Comparison of ENCODE assay signal across 8 cellular contexts in the genomic region with DNA sequence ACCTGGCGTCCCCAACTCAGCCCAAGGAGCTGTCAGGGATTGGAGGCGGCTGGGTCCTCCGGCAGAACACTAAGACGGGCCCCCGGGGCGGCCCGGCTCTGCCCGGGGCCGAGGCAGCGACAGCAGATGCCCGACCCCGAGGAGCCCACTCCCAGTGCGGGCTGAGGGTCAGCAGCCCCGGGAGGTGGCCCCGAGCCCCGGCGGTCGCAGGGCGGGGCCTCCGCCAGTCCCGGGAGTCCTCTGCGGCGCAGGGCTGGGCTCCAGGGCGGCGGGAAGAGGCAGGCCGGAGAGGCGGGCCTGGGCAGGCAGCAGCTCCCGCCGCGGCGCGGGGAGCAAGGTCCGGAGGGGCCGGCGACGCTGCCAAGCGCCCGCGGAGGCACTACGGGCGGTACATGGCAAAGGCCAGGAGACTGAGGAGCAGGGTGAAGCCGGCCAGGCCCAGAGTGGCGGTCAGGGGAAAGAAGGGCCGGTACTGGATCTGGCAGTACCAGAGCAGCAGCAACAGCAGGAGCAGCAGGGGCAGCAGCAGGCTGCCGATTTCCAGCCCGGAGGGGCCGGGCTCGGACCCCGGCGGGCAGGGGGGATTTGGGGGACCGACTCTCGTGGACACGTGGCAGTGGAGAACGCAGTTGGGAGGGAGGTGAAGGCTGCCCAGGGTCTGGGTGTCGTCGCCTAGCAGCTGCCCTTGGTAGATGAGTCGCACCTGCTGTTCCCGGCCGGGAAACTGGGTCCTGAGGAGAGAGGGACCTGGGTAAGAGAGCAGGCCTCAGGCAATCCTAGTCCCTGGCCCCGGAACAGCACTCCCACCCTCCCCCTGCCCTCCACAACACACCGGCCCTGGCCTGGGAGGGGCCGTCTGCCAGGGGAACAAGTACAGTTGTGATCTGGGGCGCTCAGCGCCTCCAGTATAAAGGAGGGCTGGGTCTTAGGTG. TPM values are rescaled to one million over a fixed set of nuclear protein-coding genes. Genes with fewer than 3 reads are reported as not detected.
DNase-seq lines count a peak whose midpoint lies in the region; ATAC-seq, FAIRE-seq and TF ChIP-seq lines count a peak whose summit lies in the region.

No MANE protein-coding gene starts in this region.

- intact Hi-C loops in HCT116 (cut with micrococcal nuclease), result no loop called here
- intact Hi-C loops in activated T-helper 2 cell treated with anti-CD3 and anti-CD28 coated beads, Interferon-gamma antibody, Interleukin-2, Interleukin-4, amounts not matched to agents 10 μg/mL and 5 μg/mL and 100 μg/mL, durations not matched to agents 14 hours and 24 hours and 36 hours (cut with micrococcal nuclease), result loop anchor here (10.0 kb wide), 1 partner anchor 143 kb away; the partner anchor contains the start of gene ABCF2

- H3K9me2 ChIP-seq in HCT116 (ENCODE audit: insufficient read depth) (no peaks in the 10 kb centered on the region), hepatocyte (replicated peaks; ENCODE audit: insufficient read depth) (no peaks in the 10 kb centered on the region)

- ATAC-seq in HCT116 (peak; percentile 5), HG03025 (IDR thresholded peaks at IDR 0.05; ENCODE audit: low FRiP score, unreplicated experiment) (no peak), HG02623 (IDR thresholded peaks at IDR 0.05; ENCODE audit: unreplicated experiment) (no peak)

- DNase-seq in AG08396 (ENCODE audit: low spot score) (peak; percentile 55), HCT116 (ENCODE audit: low read depth, low spot score) (no peak), hepatocyte (ENCODE audit: low spot score) (peak; percentile 60), smooth muscle cell (lab: John Stamatoyannopoulos, UW; ENCODE audit: unreplicated experiment) (no peak), urothelium cell line (ENCODE audit: low spot score) (no peak)
- no peak for DNase-seq in activated T-helper 2 cell treated with anti-CD3 and anti-CD28 coated beads, Interferon-gamma antibody, Interleukin-2, Interleukin-4, amounts not matched to agents 10 μg/mL and 5 μg/mL and 100 μg/mL, durations not matched to agents 14 hours and 24 hours and 36 hours (ENCODE audit: low spot score)

- TF ChIP-seq RAD21 in HCT116 (IDR thresholded peaks at IDR 0.05; ENCODE audit: low read depth), result no peak

- peaks cover 22% of the 10 kb centered on the region for H3K36me3 Mint-ChIP-seq in activated T-helper 2 cell treated with anti-CD3 and anti-CD28 coated beads, Interferon-gamma antibody, Interleukin-2, Interleukin-4, amounts not matched to agents 10 μg/mL and 5 μg/mL and 100 μg/mL, durations not matched to agents 14 hours and 24 hours and 36 hours (ENCODE audit: low read depth)

- no peaks in the 10 kb centered on the region for H3K9me3 Mint-ChIP-seq in activated T-helper 2 cell treated with anti-CD3 and anti-CD28 coated beads, Interferon-gamma antibody, Interleukin-2, Interleukin-4, amounts not matched to agents 10 μg/mL and 5 μg/mL and 100 μg/mL, durations not matched to agents 14 hours and 24 hours and 36 hours

- H3K27me3 ChIP-seq in HCT116 (ENCODE audit: insufficient read depth, low read length) (no peaks in the 10 kb centered on the region), hepatocyte (no peaks in the 10 kb centered on the region), smooth muscle cell (ENCODE audit: low read depth) (no peaks in the 10 kb centered on the region)

- H3K36me3 ChIP-seq in HCT116 (ENCODE audit: control insufficient read depth in 1 of 2, insufficient read depth in 2 of 2, low read length in 2 of 2) (peaks cover 0 to 3% of the 10 kb centered on the region in 2 experiments; a peak in 2 of 4 replicates), hepatocyte (replicated peaks; ENCODE audit: insufficient read depth, low read depth) (no peaks in the 10 kb centered on the region), smooth muscle cell (ENCODE audit: low read depth) (no peaks in the 10 kb centered on the region)

- no peak overlapping the region for H3K27ac Mint-ChIP-seq in activated T-helper 2 cell treated with anti-CD3 and anti-CD28 coated beads, Interferon-gamma antibody, Interleukin-2, Interleukin-4, amounts not matched to agents 10 μg/mL and 5 μg/mL and 100 μg/mL, durations not matched to agents 14 hours and 24 hours and 36 hours

- CTCF ChIA-PET in HCT116 (lab: Charles Lee), result interaction anchor here (0.9 to 1.4 kb wide), 3 partner anchors 29 to 63 kb away, joined by 3 read pairs; no protein-coding TSS in a partner anchor

- H3K9ac ChIP-seq in HCT116 (ENCODE audit: low read length) (peak overlapping the region; percentile 100), smooth muscle cell (ENCODE audit: low read depth) (peak overlapping the region; percentile 38)

- TF ChIP-seq POLR2A in HCT116 (IDR thresholded peaks at IDR 0.05; ENCODE audit: borderline replicate concordance, extremely low read depth, insufficient read depth, insufficient read length), result no peak

- H3K4me3 ChIP-seq in HCT116 (replicated peaks in 1 of 2; ENCODE audit: low read depth in 1 of 2, low read length in 2 of 2) (peak overlapping the region; percentile 90 to 94), hepatocyte (peak overlapping the region; percentile 11), smooth muscle cell (peak overlapping the region; percentile 94)

- H4K20me1 ChIP-seq in HCT116 (ENCODE audit: insufficient read depth), result no peaks in the 10 kb centered on the region
- no peaks in the 10 kb centered on the region for H4K20me1 ChIP-seq in hepatocyte (ENCODE audit: insufficient read depth, poor library complexity, severe bottlenecking)
- H4K20me1 ChIP-seq in smooth muscle cell (ENCODE audit: low read depth), result peaks cover 14% of the 10 kb centered on the region

- BruUV-seq in HCT116 (replicated peaks; lab: Mats Ljungman, UMichigan), result no TSS peak

- H3K4me2 ChIP-seq in HCT116 (ENCODE audit: low read length), result peak overlapping the region; percentile 94
- H3K4me2 ChIP-seq in hepatocyte, result peak overlapping the region; percentile 90
- H3K4me2 ChIP-seq in smooth muscle cell, result peak overlapping the region; percentile 97

- H3K4me3 Mint-ChIP-seq in activated T-helper 2 cell treated with anti-CD3 and anti-CD28 coated beads, Interferon-gamma antibody, Interleukin-2, Interleukin-4, amounts not matched to agents 10 μg/mL and 5 μg/mL and 100 μg/mL, durations not matched to agents 14 hours and 24 hours and 36 hours (ENCODE audit: low read depth), result peak overlapping the region; percentile 94

- no peaks in the 10 kb centered on the region for H3K9me3 ChIP-seq in HCT116 (ENCODE audit: control insufficient read depth in 1 of 2, insufficient read depth in 1 of 2, low read depth in 1 of 2, low read length in 2 of 2)
- no peaks in the 10 kb centered on the region for H3K9me3 ChIP-seq in hepatocyte (ENCODE audit: low read depth)
- no peaks in the 10 kb centered on the region for H3K9me3 ChIP-seq in smooth muscle cell (replicated peaks; ENCODE audit: low read depth)

- no peak for FAIRE-seq in urothelium cell line (lab: Jason Lieb, UNC)

- peaks cover 6% of the 10 kb centered on the region for H3K27me3 Mint-ChIP-seq in activated T-helper 2 cell treated with anti-CD3 and anti-CD28 coated beads, Interferon-gamma antibody, Interleukin-2, Interleukin-4, amounts not matched to agents 10 μg/mL and 5 μg/mL and 100 μg/mL, durations not matched to agents 14 hours and 24 hours and 36 hours (ENCODE audit: low read depth)

- peak overlapping the region; percentile 94 for H3K27ac ChIP-seq in HCT116 (ENCODE audit: low read depth, low read length)
- peak overlapping the region; percentile 94 for H3K27ac ChIP-seq in hepatocyte
- H3K27ac ChIP-seq in smooth muscle cell (ENCODE audit: low read depth), result peak overlapping the region; percentile 72

- H3K79me2 ChIP-seq in HCT116 (ENCODE audit: insufficient read depth, low read length) (peaks cover 41% of the 10 kb centered on the region), hepatocyte (peaks cover 39% of the 10 kb centered on the region), smooth muscle cell (ENCODE audit: low read depth) (peaks cover 33% of the 10 kb centered on the region)

- TF ChIP-seq CTCF in HCT116 (IDR thresholded peaks at IDR 0.05 in 2 of 3, conservative IDR thresholded peaks at IDR 0.05 in 1 of 3; ENCODE audit: borderline replicate concordance in 1 of 3, insufficient read depth in 1 of 3, low read depth in 2 of 3, low read length in 2 of 3) (no peak), hepatocyte (IDR thresholded peaks at IDR 0.05; ENCODE audit: poor library complexity) (no peak), smooth muscle cell (IDR thresholded peaks at IDR 0.05; ENCODE audit: borderline replicate concordance, insufficient read depth, poor library complexity, severe bottlenecking) (no peak)

- POLR2A ChIA-PET in HCT116 (lab: Charles Lee), result interaction anchor here (0.7 to 1.4 kb wide), 4 partner anchors 9 to 32 kb away, joined by 3 to 13 read pairs (median 6); no protein-coding TSS in a partner anchor

- peaks cover 22% of the 10 kb centered on the region for H3K4me1 Mint-ChIP-seq in activated T-helper 2 cell treated with anti-CD3 and anti-CD28 coated beads, Interferon-gamma antibody, Interleukin-2, Interleukin-4, amounts not matched to agents 10 μg/mL and 5 μg/mL and 100 μg/mL, durations not matched to agents 14 hours and 24 hours and 36 hours (ENCODE audit: low read depth)

- H3K4me1 ChIP-seq in HCT116 (ENCODE audit: control insufficient read depth in 1 of 2, insufficient read depth in 2 of 2, low read length in 2 of 2), result peaks cover 33 to 67% of the 10 kb centered on the region in 2 experiments
- H3K4me1 ChIP-seq in hepatocyte (ENCODE audit: insufficient read depth), result peaks cover 55% of the 10 kb centered on the region
- H3K4me1 ChIP-seq in smooth muscle cell (ENCODE audit: low read depth), result peaks cover 29% of the 10 kb centered on the region

- WGBS in hepatocyte (ENCODE audit: low lambda C conversion rate, missing lambda C conversion rate), result 48% methylated on average over 42 of the region's 64 CpGs
- WGBS in smooth muscle cell (ENCODE audit: low lambda C conversion rate), result 39% methylated on average over 48 of the region's 64 CpGs

- H3F3A ChIP-seq in smooth muscle cell (ENCODE audit: low read depth), result peaks cover 30% of the 10 kb centered on the region

- RAD21 ChIA-PET in HCT116 (lab: Charles Lee; ENCODE audit: low non-redundant PET in 1 of 2, low total read pairs in 2 of 2, uncharacterized antibody in 2 of 2, unreplicated experiment in 2 of 2), result interaction anchor here in 1 of 2 experiments (0.6 kb wide), 1 partner anchor 20 kb away, joined by 3 read pairs; no protein-coding TSS in a partner anchor

- H2AFZ ChIP-seq in HCT116 (ENCODE audit: low read depth, low read length, poor library complexity, severe bottlenecking) (no peak overlapping the region), hepatocyte (no peak overlapping the region), smooth muscle cell (ENCODE audit: low read depth) (no peak overlapping the region)

RNA-seq across cellular contexts. Expression of gene FASTK, which starts 0.8 kb away (rescaled TPM):
- total RNA-seq in HCT116 (2021; ENCODE audit: unreplicated experiment) (86.4 TPM), hepatocyte (105 and 107 TPM in 2 replicates), smooth muscle cell (92.0 and 100 TPM in 2 replicates)
- polyA plus RNA-seq in HCT116 (2012), result 77.9 and 78.4 TPM in 2 replicates
- total RNA-seq in activated T-helper 2 cell treated with anti-CD3 and anti-CD28 coated beads, Interferon-gamma antibody, Interleukin-2, Interleukin-4, amounts not matched to agents 10 μg/mL and 5 μg/mL and 100 μg/mL, durations not matched to agents 14 hours and 24 hours and 36 hours, result 83.2 and 85.2 TPM in 2 replicates
- polyA plus RNA-seq in hepatocyte (193 and 202 TPM in 2 replicates), smooth muscle cell (177 and 188 TPM in 2 replicates)

RNA-seq across cellular contexts. Expression of gene TMUB1, which starts 1.9 kb away (rescaled TPM):
- total RNA-seq in HCT116 (2021; ENCODE audit: unreplicated experiment), result 75.8 TPM
- polyA plus RNA-seq in HCT116 (2012), result 71.5 and 73.7 TPM in 2 replicates
- 57.4 and 60.8 TPM in 2 replicates for total RNA-seq in activated T-helper 2 cell treated with anti-CD3 and anti-CD28 coated beads, Interferon-gamma antibody, Interleukin-2, Interleukin-4, amounts not matched to agents 10 μg/mL and 5 μg/mL and 100 μg/mL, durations not matched to agents 14 hours and 24 hours and 36 hours
- total RNA-seq in hepatocyte, result 40.5 and 45.0 TPM in 2 replicates
- polyA plus RNA-seq in hepatocyte, result 83.1 and 91.9 TPM in 2 replicates
- 30.3 and 35.9 TPM in 2 replicates for total RNA-seq in smooth muscle cell
- 69.8 and 70.4 TPM in 2 replicates for polyA plus RNA-seq in smooth muscle cell

RNA-seq across cellular contexts. Expression of gene AGAP3, which starts 4.8 kb away (rescaled TPM):
- 126 TPM for total RNA-seq in HCT116 (2021; ENCODE audit: unreplicated experiment)
- polyA plus RNA-seq in HCT116 (2012), result 70.1 and 70.4 TPM in 2 replicates
- 62.5 and 64.4 TPM in 2 replicates for total RNA-seq in activated T-helper 2 cell treated with anti-CD3 and anti-CD28 coated beads, Interferon-gamma antibody, Interleukin-2, Interleukin-4, amounts not matched to agents 10 μg/mL and 5 μg/mL and 100 μg/mL, durations not matched to agents 14 hours and 24 hours and 36 hours
- total RNA-seq in hepatocyte, result 23.7 and 44.0 TPM in 2 replicates
- polyA plus RNA-seq in hepatocyte, result 56.7 and 63.5 TPM in 2 replicates
- total RNA-seq in smooth muscle cell, result 27.2 and 29.8 TPM in 2 replicates
- 51.4 and 87.3 TPM in 2 replicates for polyA plus RNA-seq in smooth muscle cell

RNA-seq across cellular contexts. Expression of gene SLC4A2, which starts 22.0 kb away (rescaled TPM):
- total RNA-seq in HCT116 (2021; ENCODE audit: unreplicated experiment), result 240 TPM
- 195 and 199 TPM in 2 replicates for polyA plus RNA-seq in HCT116 (2012)
- 106 and 109 TPM in 2 replicates for total RNA-seq in activated T-helper 2 cell treated with anti-CD3 and anti-CD28 coated beads, Interferon-gamma antibody, Interleukin-2, Interleukin-4, amounts not matched to agents 10 μg/mL and 5 μg/mL and 100 μg/mL, durations not matched to agents 14 hours and 24 hours and 36 hours
- total RNA-seq in hepatocyte, result 153 and 188 TPM in 2 replicates
- polyA plus RNA-seq in hepatocyte, result 167 and 175 TPM in 2 replicates
- total RNA-seq in smooth muscle cell, result 42.3 and 89.3 TPM in 2 replicates
- 96.4 and 104 TPM in 2 replicates for polyA plus RNA-seq in smooth muscle cell

RNA-seq across cellular contexts. Expression of gene CDK5, which starts 23.7 kb away (rescaled TPM):
- total RNA-seq in HCT116 (2021; ENCODE audit: unreplicated experiment), result 19.8 TPM
- polyA plus RNA-seq in HCT116 (2012), result 20.4 and 20.9 TPM in 2 replicates
- 24.1 and 25.7 TPM in 2 replicates for total RNA-seq in activated T-helper 2 cell treated with anti-CD3 and anti-CD28 coated beads, Interferon-gamma antibody, Interleukin-2, Interleukin-4, amounts not matched to agents 10 μg/mL and 5 μg/mL and 100 μg/mL, durations not matched to agents 14 hours and 24 hours and 36 hours
- total RNA-seq in hepatocyte, result 15.2 and 17.4 TPM in 2 replicates
- polyA plus RNA-seq in hepatocyte, result 29.4 and 39.4 TPM in 2 replicates
- 18.6 and 22.1 TPM in 2 replicates for total RNA-seq in smooth muscle cell
- polyA plus RNA-seq in smooth muscle cell, result 36.4 and 50.1 TPM in 2 replicates

Comparison
In these comparisons a context has a peak if more than half of its experiments do, and no peak if none do; other contexts are left out.
1. DNase-seq: peak in AG08396 (single experiment) and hepatocyte (single experiment); none in HCT116 (single experiment), activated T-helper 2 cell treated with anti-CD3 and anti-CD28 coated beads, Interferon-gamma antibody, Interleukin-2, Interleukin-4, amounts not matched to agents 10 μg/mL and 5 μg/mL and 100 μg/mL, durations not matched to agents 14 hours and 24 hours and 36 hours (single experiment), smooth muscle cell (single experiment) and urothelium cell line (single experiment).
2. H3K4me3 ChIP-seq: peak in every context shown above with its lines; median percentile 94 in smooth muscle cell; 92 in HCT116; 11 in hepatocyte.
3. Peak in every context shown above with its lines, with median percentiles within 50 percentile points of each other: H3K27ac ChIP-seq and H3K4me2 ChIP-seq.